9 cellular contexts compared by ENCODE assay signal in genomic region chr7:13800694-13801448, GRCh38.
A peak's percentile ranks its signal among the peaks of the same experiment; 100 is the strongest.
DNase-seq lines count a peak whose midpoint lies in the region; ATAC-seq and TF ChIP-seq lines count a peak whose summit lies in the region.
"Had no signal": no experiment of that assay in that cellular context is flagged by ENCODE, and none has a peak within 500 bp of the region (broad histone marks: within the 10 kb centered on the region; RNA-seq: fewer than 3 reads in every experiment).

No MANE protein-coding gene starts in this region.

- no peaks in the 10 kb centered on the region for H3K27me3 ChIP-seq in CD8-positive, alpha-beta T cell (ENCODE audit: insufficient read depth, low read length)
- no peaks in the 10 kb centered on the region for H3K27me3 ChIP-seq in adipocyte (replicated peaks; ENCODE audit: control insufficient read depth, insufficient read depth, low read length)
- H3K27me3 ChIP-seq: dorsolateral prefrontal cortex had no signal

- H3K9ac ChIP-seq in adipocyte (ENCODE audit: low read length), result no peak overlapping the region

- no peaks in the 10 kb centered on the region for H3K36me3 Mint-ChIP-seq in CD8-positive, alpha-beta T cell
- no peaks in the 10 kb centered on the region for H3K36me3 Mint-ChIP-seq in endothelial cell (ENCODE audit: low read depth, unreplicated experiment)

- H3K27ac Mint-ChIP-seq in CD8-positive, alpha-beta T cell, result no peak overlapping the region
- no peak overlapping the region for H3K27ac Mint-ChIP-seq in endothelial cell (ENCODE audit: unreplicated experiment)

- peaks cover 2% of the 10 kb centered on the region for H3K4me1 Mint-ChIP-seq in CD8-positive, alpha-beta T cell (ENCODE audit: low read depth)
- peaks cover 6% of the 10 kb centered on the region for H3K4me1 Mint-ChIP-seq in endothelial cell (ENCODE audit: unreplicated experiment)

- DNase-seq in CD8-positive, alpha-beta T cell, result peak in 1 of 7 experiments; percentile 24
- peak; percentile 95 for DNase-seq in HT1080 (ENCODE audit: low read depth)
- DNase-seq in adipocyte (ENCODE audit: low read depth), result peak; percentile 40
- peak; percentile 93 for DNase-seq in iris pigment epithelial cell (ENCODE audit: low read depth)
- DNase-seq in endothelial cell (ENCODE audit: low spot score), result no peak
- DNase-seq in nucleus accumbens (lab: John Stamatoyannopoulos, UW), result no peak
- no peak for DNase-seq in globus pallidus (ENCODE audit: low spot score)
- DNase-seq in HEK293T (ENCODE audit: extremely low spot score), result no peak

- intact Hi-C loops in CD8-positive, alpha-beta T cell (cut with DNase I, micrococcal nuclease), result no loop called here

- H3K9me3 ChIP-seq in CD8-positive, alpha-beta T cell (ENCODE audit: low read length), result no peaks in the 10 kb centered on the region
- H3K9me3 ChIP-seq in adipocyte (ENCODE audit: control insufficient read depth, low read length), result no peaks in the 10 kb centered on the region

- H3K27me3 Mint-ChIP-seq in CD8-positive, alpha-beta T cell (ENCODE audit: low read depth), result no peaks in the 10 kb centered on the region
- H3K27me3 Mint-ChIP-seq in endothelial cell (ENCODE audit: unreplicated experiment), result peaks cover 2% of the 10 kb centered on the region

- H3K4me3 Mint-ChIP-seq in CD8-positive, alpha-beta T cell, result no peak overlapping the region
- H3K4me3 Mint-ChIP-seq in endothelial cell (ENCODE audit: unreplicated experiment), result no peak overlapping the region

- no peak for TF ChIP-seq CTCF in CD8-positive, alpha-beta T cell (IDR thresholded peaks at IDR 0.05)
- TF ChIP-seq CTCF in endothelial cell (IDR thresholded peaks at IDR 0.05; ENCODE audit: unreplicated experiment), result no peak

- H3K36me3 ChIP-seq in CD8-positive, alpha-beta T cell (ENCODE audit: insufficient read depth, low read length), result no peaks in the 10 kb centered on the region
- H3K36me3 ChIP-seq in adipocyte (ENCODE audit: control insufficient read depth, insufficient read depth, low read length, severe bottlenecking), result no peaks in the 10 kb centered on the region

- POLR2A ChIA-PET in CD8-positive, alpha-beta T cell (lab: Charles Lee), result interaction anchor here (0.6 to 0.7 kb wide), 2 partner anchors 112 to 443 kb away, joined by 3 read pairs; no protein-coding TSS in a partner anchor
- POLR2A ChIA-PET in HEK293T (lab: Yijun Ruan, JAX), result no interaction called here

- CTCF ChIA-PET in CD8-positive, alpha-beta T cell (lab: Charles Lee), result no interaction called here
- CTCF ChIA-PET in HEK293T (lab: Yijun Ruan, JAX), result no interaction called here

- no peak overlapping the region for H3K27ac ChIP-seq in CD8-positive, alpha-beta T cell (ENCODE audit: low read depth, low read length)

- H3K4me3 ChIP-seq in CD8-positive, alpha-beta T cell (ENCODE audit: low read depth, low read length), result no peak overlapping the region
- H3K4me3 ChIP-seq in adipocyte (ENCODE audit: low read length), result no peak overlapping the region
- H3K4me3 ChIP-seq: dorsolateral prefrontal cortex had no signal

- ATAC-seq in CD8-positive, alpha-beta T cell, result peak; percentile 78

- no peaks in the 10 kb centered on the region for H3K9me3 Mint-ChIP-seq in CD8-positive, alpha-beta T cell
- H3K9me3 Mint-ChIP-seq in endothelial cell (ENCODE audit: unreplicated experiment), result no peaks in the 10 kb centered on the region

- no peaks in the 10 kb centered on the region for H3K4me1 ChIP-seq in CD8-positive, alpha-beta T cell (ENCODE audit: insufficient read depth, low read length)
- no peaks in the 10 kb centered on the region for H3K4me1 ChIP-seq in adipocyte (ENCODE audit: control insufficient read depth, insufficient read depth, low read length)

TF ChIP-seq in HEK293T, 16 proteins besides CTCF, POLR2A, EP300 and RAD21:
- no peak for TF ChIP-seq SUZ12 (IDR thresholded peaks at IDR 0.05)
- TF ChIP-seq ARNT (IDR thresholded peaks at IDR 0.05), result no peak
- no peak for TF ChIP-seq BHLHE40 (IDR thresholded peaks at IDR 0.05; ENCODE audit: borderline replicate concordance)
- no peak for TF ChIP-seq HDGF (IDR thresholded peaks at IDR 0.05; ENCODE audit: borderline replicate concordance)
- no peak for TF ChIP-seq FOXA1 (IDR thresholded peaks at IDR 0.05)
- TF ChIP-seq TARDBP (IDR thresholded peaks at IDR 0.05), result no peak

Comparison
In these comparisons a context has a peak if more than half of its experiments do, and no peak if none do; other contexts are left out.
1. DNase-seq: peak in HT1080 (single experiment), adipocyte (single experiment) and iris pigment epithelial cell (single experiment); none in endothelial cell (single experiment), nucleus accumbens (0 of 56), globus pallidus (single experiment) and HEK293T (single experiment).